ENCODE assay signal across 16 cellular contexts in the genomic region with DNA sequence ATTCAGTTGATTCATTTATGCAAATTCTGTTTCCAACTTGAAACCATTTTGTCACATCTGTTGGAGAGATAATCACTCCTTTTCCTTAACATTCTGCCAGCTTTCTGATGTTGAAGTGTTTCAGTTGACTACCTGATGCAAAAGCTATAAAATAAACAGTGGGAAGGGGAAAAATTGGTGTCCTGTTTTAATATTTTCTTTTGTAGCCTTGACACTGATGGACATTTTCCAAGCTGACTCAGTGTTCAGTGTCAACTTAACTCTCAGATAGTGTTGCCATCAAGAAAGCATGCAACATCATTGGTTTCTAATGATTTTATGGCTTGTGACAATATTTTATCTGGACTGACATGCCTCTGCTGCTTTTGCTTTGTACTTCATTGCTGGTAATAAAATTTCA.
"Had no signal": no experiment of that assay in that cellular context is flagged by ENCODE, and none has a peak within 500 bp of the region (broad histone marks: within the 10 kb centered on the region; RNA-seq: fewer than 3 reads in every experiment).

No MANE protein-coding gene starts in this region.

- H3K36me3 Mint-ChIP-seq: memory B cell, type B pancreatic cell had no signal

- H3K27ac Mint-ChIP-seq: activated naive CD4-positive, alpha-beta T cell treated with anti-CD3 and anti-CD28 coated beads, Interleukin-2, amount 50 U/mL, for 72 hours; activated T-cell treated with anti-CD3 and anti-CD28 coated beads, Interleukin-2, amount 50 U/mL, for 24 hours; memory B cell; type B pancreatic cell had no signal

- H3K9me3 Mint-ChIP-seq: activated naive CD4-positive, alpha-beta T cell treated with anti-CD3 and anti-CD28 coated beads, Interleukin-2, amount 50 U/mL, for 72 hours; activated T-cell treated with anti-CD3 and anti-CD28 coated beads, Interleukin-2, amount 50 U/mL, for 24 hours; memory B cell; neural crest cell; type B pancreatic cell had no signal

- H3K9me3 ChIP-seq: heart left ventricle, sigmoid colon, suprapubic skin had no signal

- H3K4me3 ChIP-seq: heart left ventricle, sigmoid colon, suprapubic skin had no signal

- H3K4me3 Mint-ChIP-seq: activated T-cell treated with anti-CD3 and anti-CD28 coated beads, Interleukin-2, amount 50 U/mL, for 24 hours; memory B cell; neural crest cell; type B pancreatic cell had no signal

- H3K36me3 ChIP-seq: sigmoid colon, suprapubic skin had no signal

- H3K27ac ChIP-seq: foreskin keratinocyte, heart left ventricle, sigmoid colon, suprapubic skin had no signal

- H3K27me3 Mint-ChIP-seq: activated T-cell treated with anti-CD3 and anti-CD28 coated beads, Interleukin-2, amount 50 U/mL, for 24 hours; memory B cell; type B pancreatic cell had no signal

- DNase-seq: activated CD4-positive, alpha-beta T cell treated with anti-CD3 and anti-CD28 coated beads, Interleukin-2, amount 50 U/mL, for 4 hours; activated CD4-positive, CD25-positive, alpha-beta regulatory T cell treated with anti-CD3 and anti-CD28 coated beads, Interleukin-2, amount 50 U/mL, for 72 hours; activated effector memory CD4-positive, alpha-beta T cell treated with anti-CD3 and anti-CD28 coated beads, Interleukin-2, amount 50 U/mL, for 16 hours; activated T-cell treated with anti-CD3 and anti-CD28 coated beads, Interleukin-2, amount 50 U/mL, for 24 hours; amniotic stem cell; dermis blood vessel endothelial cell; foreskin keratinocyte; heart left ventricle; sigmoid colon; stimulated activated CD4-positive, alpha-beta T cell treated with anti-CD3 and anti-CD28 coated beads, Interleukin-12 subunit alpha, Interleukin-12 subunit beta, amount 100 ng/mL, for 4 hours; stimulated activated naive CD4-positive, alpha-beta T cell had no signal

- H3K27me3 ChIP-seq: foreskin keratinocyte, heart left ventricle, sigmoid colon, suprapubic skin had no signal
